15 cellular contexts compared by ENCODE assay signal in the genomic region with DNA sequence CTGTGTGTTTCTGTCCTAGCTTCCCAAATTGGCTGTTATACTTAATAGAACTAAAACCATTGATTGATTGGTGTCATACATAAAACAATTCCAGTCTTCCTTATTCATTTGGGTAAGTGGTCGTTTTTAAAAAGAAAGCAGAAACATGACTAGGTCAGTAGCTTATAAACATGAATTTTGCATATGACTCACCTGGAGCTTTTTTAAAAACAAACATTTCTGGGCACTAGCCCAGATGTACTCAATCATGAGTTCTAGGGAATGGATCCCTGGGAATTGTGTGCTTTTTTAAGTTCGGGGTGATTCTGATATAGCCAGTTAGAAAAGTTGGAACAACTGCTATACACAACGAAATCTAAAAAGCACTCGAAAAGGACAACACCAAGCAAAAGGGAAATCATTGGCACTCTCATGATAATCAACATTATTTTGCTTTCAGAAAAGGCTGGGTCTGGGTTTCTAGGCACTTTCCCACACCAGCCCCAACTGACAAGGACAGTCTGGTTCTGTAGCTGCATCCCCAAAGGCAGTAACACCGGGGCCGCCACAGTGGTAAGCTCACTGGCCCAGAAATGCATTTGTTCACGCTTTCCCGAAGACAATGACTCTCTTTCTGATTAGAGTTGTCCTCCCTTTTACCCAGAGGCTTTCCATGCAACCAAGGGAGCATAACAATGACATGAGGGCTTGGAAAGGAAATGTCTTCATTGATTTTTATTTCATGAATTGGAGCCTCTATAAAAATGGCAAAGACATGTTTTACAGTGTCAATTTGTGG.
"Had no signal": no experiment of that assay in that cellular context is flagged by ENCODE, and none has a peak within 500 bp of the region (broad histone marks: within the 10 kb centered on the region; RNA-seq: fewer than 3 reads in every experiment).

No MANE protein-coding gene starts in this region.

- H3K9me3 Mint-ChIP-seq: activated T-helper 2 cell treated with anti-CD3 and anti-CD28 coated beads, Interferon-gamma antibody, Interleukin-2, Interleukin-4, amounts not matched to agents 10 μg/mL and 5 μg/mL and 100 μg/mL, durations not matched to agents 14 hours and 24 hours and 36 hours had no signal

- H3K27me3 ChIP-seq: adrenal gland, brain microvascular endothelial cell, esophagus muscularis mucosa, heart left ventricle had no signal

- H3K27ac Mint-ChIP-seq: activated T-helper 2 cell treated with anti-CD3 and anti-CD28 coated beads, Interferon-gamma antibody, Interleukin-2, Interleukin-4, amounts not matched to agents 10 μg/mL and 5 μg/mL and 100 μg/mL, durations not matched to agents 14 hours and 24 hours and 36 hours had no signal

- H3K36me3 ChIP-seq: adrenal gland, brain microvascular endothelial cell, esophagus muscularis mucosa, heart left ventricle, left ventricle myocardium inferior, WERI-Rb-1 had no signal

- H3K9me3 ChIP-seq: adrenal gland, esophagus muscularis mucosa had no signal

- H3K27ac ChIP-seq: adrenal gland, brain microvascular endothelial cell, esophagus muscularis mucosa, heart left ventricle, left ventricle myocardium inferior, WERI-Rb-1 had no signal

- H3K4me1 ChIP-seq: adrenal gland, esophagus muscularis mucosa, heart left ventricle, left ventricle myocardium inferior had no signal

- H3K4me3 ChIP-seq: adrenal gland, esophagus muscularis mucosa, heart left ventricle, left ventricle myocardium inferior had no signal

- DNase-seq: activated CD4-positive, alpha-beta T cell treated with anti-CD3 and anti-CD28 coated beads for 4 hours; activated CD8-positive, alpha-beta memory T cell treated with anti-CD3 and anti-CD28 coated beads for 24 hours; activated naive CD4-positive, alpha-beta T cell treated with anti-CD3 and anti-CD28 coated beads, Interleukin-2, amount 50 U/mL, for 16 hours; adrenal gland; brain microvascular endothelial cell; heart left ventricle; kidney; left ventricle myocardium inferior; mesenchymal stem cell; stimulated activated CD4-positive, alpha-beta T cell treated with anti-CD3 and anti-CD28 coated beads, Interleukin-2, amount 100 ng/mL, for 48 hours; stimulated activated naive CD4-positive, alpha-beta T cell treated with Interleukin-2 at 50 U/mL for 16 hours; T-helper 1 cell; WERI-Rb-1 had no signal

- ATAC-seq: heart left ventricle had no signal
